Comparison of ENCODE assay signal across 8 cellular contexts in the genomic region with DNA sequence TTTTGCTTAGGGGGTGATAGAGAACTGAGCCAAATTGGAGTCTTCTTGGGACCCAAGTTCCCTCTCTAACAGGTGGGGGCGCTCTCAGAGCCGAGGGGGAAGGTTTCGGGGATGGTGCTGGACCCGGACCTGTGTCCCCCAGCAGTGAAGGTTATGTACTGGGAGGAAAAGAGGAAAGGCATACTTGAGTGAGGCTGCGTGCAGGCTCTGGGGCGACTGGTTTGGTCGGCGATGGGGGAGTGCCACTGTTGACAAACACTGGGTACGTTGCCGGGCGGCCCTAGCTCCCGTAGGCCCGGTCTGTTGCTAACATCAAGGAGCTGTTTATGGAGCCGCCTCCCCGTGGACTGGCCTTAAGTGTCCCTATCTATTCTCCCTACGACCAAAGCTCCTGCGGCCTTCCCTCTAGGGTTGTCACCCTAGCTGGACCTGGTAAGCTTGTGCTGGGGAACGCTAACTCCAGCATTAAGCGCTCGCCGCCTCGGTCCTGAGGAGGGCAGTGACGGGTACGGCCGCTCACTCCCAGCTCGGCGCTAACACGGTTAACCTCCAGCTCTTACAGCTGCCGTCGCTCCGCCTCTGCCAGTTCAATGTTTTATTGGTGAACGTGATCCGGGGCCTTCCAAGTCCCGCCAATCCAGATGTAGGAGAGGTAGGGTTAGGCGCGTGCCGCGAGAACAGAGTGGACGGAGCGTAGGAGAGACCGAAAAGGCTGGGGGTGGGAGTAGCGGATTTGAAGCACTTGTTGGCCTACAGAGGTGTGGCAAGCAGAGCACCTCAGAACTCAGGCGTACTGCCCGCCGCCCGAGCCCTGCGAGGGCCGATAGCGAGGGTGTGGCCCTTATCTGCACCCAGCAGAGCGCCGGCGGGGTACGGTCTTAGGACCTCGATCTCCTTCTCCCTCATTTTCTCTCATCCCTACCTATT. TPM values are rescaled to one million over a fixed set of nuclear protein-coding genes. Genes with fewer than 3 reads are reported as not detected.
A peak's percentile ranks its signal among the peaks of the same experiment; 100 is the strongest.
DNase-seq lines count a peak whose midpoint lies in the region; ATAC-seq and TF ChIP-seq lines count a peak whose summit lies in the region.

A gene (plus strand): TSS at position 685 of the 927 bp plus-strand sequence. CDS start 422 bp downstream, outside the sequence.

- POLR2A ChIA-PET in PC-9 (lab: Charles Lee; ENCODE audit: unreplicated experiment) = interaction anchor here (0.6 to 1.2 kb wide), 5 partner anchors 11 to 251 kb away, joined by 4 to 15 read pairs (median 6); a partner anchor contains a TSS

- peak; percentile 91 for ATAC-seq in GM21717 (IDR thresholded peaks at IDR 0.05; ENCODE audit: unreplicated experiment)

- intact Hi-C loops in PC-9 (cut with micrococcal nuclease; ENCODE audit: unreplicated experiment) = loop anchor here (2.0 kb wide), 1 partner anchor 47 kb away; a partner anchor contains a TSS

- peaks cover 4% of the 10 kb centered on the region; the same call in 1 of the 2 replicates for H3K79me2 ChIP-seq in PC-9 (ENCODE audit: low read depth)

- H4K20me1 ChIP-seq in PC-9 (ENCODE audit: insufficient read depth) = no peaks in the 10 kb centered on the region

- in situ Hi-C loops in KBM-7 (cut with MboI; ENCODE audit: low pct_unique_long_range_greater_than_20kb, low sequenced_read_pairs) = no loop called here

- H3K27me3 ChIP-seq in PC-9 (ENCODE audit: insufficient read depth, low read depth) (no peaks in the 10 kb centered on the region), mucosa of stomach (ENCODE audit: control insufficient read depth, insufficient read depth, low read length) (no peaks in the 10 kb centered on the region)

- BruUV-seq in PC-9 (replicated peaks; lab: Mats Ljungman, UMichigan) = TSS peak; percentile 64

- peak within 1 kb of the TSS; percentile 98 for H3K4me2 ChIP-seq in PC-9

- peak within 1 kb of the TSS; percentile 45 for H3K27ac ChIP-seq in PC-9

- H2AFZ ChIP-seq in PC-9 = peak within 1 kb of the TSS; percentile 90

- peak; percentile 99 for TF ChIP-seq POLR2A in erythroblast (IDR thresholded peaks at IDR 0.05; ENCODE audit: low read length)

- peak; percentile 95 for DNase-seq in DMS79 (lab: John Stamatoyannopoulos, UW)
- peak; percentile 98 for DNase-seq in KBM-7
- peak; percentile 95 to 96 for DNase-seq in PC-9
- peak; percentile 86 for DNase-seq in activated T-cell treated with anti-CD3 and anti-CD28 coated beads, Interleukin-2, amount 50 U/mL, for 1 hour
- DNase-seq in erythroblast (lab: John Stamatoyannopoulos, UW) = peak; percentile 100
- DNase-seq in stimulated activated CD8-positive, alpha-beta memory T cell treated with anti-CD3 and anti-CD28 coated beads, Interleukin-7, amount 100 ng/mL, for 1 hour (ENCODE audit: low read depth in 2 of 2) = peak; percentile 80 to 81

- no peaks in the 10 kb centered on the region for H3K9me3 ChIP-seq in PC-9 (ENCODE audit: insufficient read depth, low read depth)
- H3K9me3 ChIP-seq in mucosa of stomach (ENCODE audit: control insufficient read depth, low read length) = no peaks in the 10 kb centered on the region

- H3K36me3 ChIP-seq in PC-9 (ENCODE audit: low read depth) (peaks cover 3% of the 10 kb centered on the region), mucosa of stomach (ENCODE audit: control insufficient read depth, insufficient read depth, low read length) (peaks cover 7% of the 10 kb centered on the region)

- H3K9ac ChIP-seq in mucosa of stomach (ENCODE audit: low read length) = peak within 1 kb of the TSS; percentile 81

- H3F3A ChIP-seq in PC-9 (ENCODE audit: insufficient read depth, low read depth) = peaks cover 26% of the 10 kb centered on the region; the same call in 1 of the 2 replicates

- H3K4me1 ChIP-seq in PC-9 (replicated peaks; ENCODE audit: insufficient read depth) = peaks cover 15% of the 10 kb centered on the region
- peaks cover 20% of the 10 kb centered on the region for H3K4me1 ChIP-seq in mucosa of stomach (ENCODE audit: control insufficient read depth, insufficient read depth, low read length)

- TF ChIP-seq CTCF in PC-9 (conservative IDR thresholded peaks at IDR 0.05) = no peak; the same call in 1 of the 2 replicates

- no peaks in the 10 kb centered on the region for H3K9me2 ChIP-seq in PC-9 (ENCODE audit: insufficient read depth)

- peak within 1 kb of the TSS; percentile 72 for H3K4me3 ChIP-seq in PC-9
- peak within 1 kb of the TSS; percentile 43 for H3K4me3 ChIP-seq in mucosa of stomach (ENCODE audit: low read length)

- CTCF ChIA-PET in PC-9 (lab: Charles Lee) = interaction anchor here (1.4 kb wide), 1 partner anchor 145 kb away, joined by 5 read pairs; a partner anchor contains a TSS

RNA-seq across cellular contexts. Expression of the gene that starts here (rescaled TPM):
- 23.1 and 26.4 TPM in 2 replicates for total RNA-seq in PC-9 (2021)

Comparison
In these comparisons a context has a peak if more than half of its experiments do, and no peak if none do; other contexts are left out.
1. Peak in every context shown above with its lines: DNase-seq, ATAC-seq, H3K4me3 ChIP-seq and H3K27ac ChIP-seq.